In genomic region chr12:12704593-12705230, GRCh38 we compare ENCODE assay signal across 7 cellular contexts. TPM values are rescaled to one million over a fixed set of nuclear protein-coding genes. Genes with fewer than 3 reads are reported as not detected.
A peak's percentile ranks its signal among the peaks of the same experiment; 100 is the strongest.
DNase-seq lines count a peak whose midpoint lies in the region; ATAC-seq and TF ChIP-seq lines count a peak whose summit lies in the region.

No MANE protein-coding gene starts in this region.

- ATAC-seq in GM21390 (IDR thresholded peaks at IDR 0.05; ENCODE audit: unreplicated experiment) = peak; percentile 76
- peak; percentile 69 for ATAC-seq in stimulated activated naive CD8-positive, alpha-beta T cell treated with anti-CD3 and anti-CD28 coated beads, Interleukin-15, amount 100 ng/mL, for 72 hours

- H3K4me1 ChIP-seq in OCI-LY7 (ENCODE audit: insufficient read depth, low read length, poor library complexity, severe bottlenecking) (peaks cover under 1% of the 10 kb centered on the region), breast epithelium (no peaks in the 10 kb centered on the region)

- no peaks in the 10 kb centered on the region for H3K9me3 Mint-ChIP-seq in stimulated activated naive CD8-positive, alpha-beta T cell treated with anti-CD3 and anti-CD28 coated beads, Interleukin-15, amount 100 ng/mL, for 72 hours

- peaks cover 19% of the 10 kb centered on the region for H3K4me1 Mint-ChIP-seq in stimulated activated naive CD8-positive, alpha-beta T cell treated with anti-CD3 and anti-CD28 coated beads, Interleukin-15, amount 100 ng/mL, for 72 hours

- DNase-seq in DMS79 treated with DMSO at 0.1 percent for 48 hours (lab: John Stamatoyannopoulos, UW) (peak; percentile 84), Kasumi-1 (lab: John Stamatoyannopoulos, UW) (peak; percentile 73 to 74), OCI-LY7 (ENCODE audit: low spot score) (peak; percentile 83), breast epithelium (ENCODE audit: low spot score in 2 of 2) (peak in 1 of 2 donors; percentile 67), iris pigment epithelial cell (ENCODE audit: low read depth) (peak; percentile 95)
- peak in 1 of 2 donors; percentile 25 for DNase-seq in stimulated activated naive CD8-positive, alpha-beta T cell treated with anti-CD3 and anti-CD28 coated beads, Interleukin-15, amount 100 ng/mL, for 72 hours

- H4K20me1 ChIP-seq in OCI-LY7 (ENCODE audit: insufficient read depth, low read length) = no peaks in the 10 kb centered on the region

- H3K79me2 ChIP-seq in OCI-LY7 (ENCODE audit: insufficient read depth, low read depth, low read length) = no peaks in the 10 kb centered on the region

- TF ChIP-seq CTCF in OCI-LY7 (conservative IDR thresholded peaks at IDR 0.05; ENCODE audit: low read length) = peak; percentile 94
- peak; percentile 81 to 100 (median 99) for TF ChIP-seq CTCF in breast epithelium (IDR thresholded peaks at IDR 0.05)

- H3K9me2 ChIP-seq in OCI-LY7 (ENCODE audit: insufficient read depth, low read length) = no peaks in the 10 kb centered on the region

- H3K27ac ChIP-seq in OCI-LY7 (ENCODE audit: low read depth, low read length, poor library complexity, severe bottlenecking) (no peak overlapping the region), breast epithelium (no peak overlapping the region)

- no peak overlapping the region for H2AFZ ChIP-seq in OCI-LY7 (ENCODE audit: low read length)

- peak overlapping the region in 1 of 2 donors; percentile 6 for H3K4me3 Mint-ChIP-seq in stimulated activated naive CD8-positive, alpha-beta T cell treated with anti-CD3 and anti-CD28 coated beads, Interleukin-15, amount 100 ng/mL, for 72 hours

- H3K9me3 ChIP-seq in OCI-LY7 (ENCODE audit: low read length) = no peaks in the 10 kb centered on the region
- H3K9me3 ChIP-seq in breast epithelium = no peaks in the 10 kb centered on the region

- no peak for TF ChIP-seq POLR2A in breast epithelium (IDR thresholded peaks at IDR 0.05)

- CTCF ChIA-PET in OCI-LY7 (lab: Charles Lee; ENCODE audit: unreplicated experiment) = no interaction called here

- no peaks in the 10 kb centered on the region for H3K36me3 ChIP-seq in OCI-LY7 (ENCODE audit: insufficient read depth, low read length)
- H3K36me3 ChIP-seq in breast epithelium = no peaks in the 10 kb centered on the region

- no TSS peak for BruUV-seq in OCI-LY7 (replicated peaks; lab: Mats Ljungman, UMichigan)

- no peak overlapping the region for H3K4me2 ChIP-seq in OCI-LY7 (ENCODE audit: low read length)

- POLR2A ChIA-PET in OCI-LY7 (lab: Charles Lee) = no interaction called here

- intact Hi-C loops in OCI-LY7 (cut with micrococcal nuclease; ENCODE audit: unreplicated experiment) = loop anchor here (1.0 to 5.0 kb wide), 5 partner anchors 48 to 667 kb away; partner anchors contain the start of gene DUSP16
- intact Hi-C loops in breast epithelium (cut with DNase I; ENCODE audit: low total_unique reads) = loop anchor here (2.0 to 10.0 kb wide), 2 partner anchors 330 to 438 kb away; partner anchors contain the start of gene LRP6

- no peaks in the 10 kb centered on the region for H3K27me3 Mint-ChIP-seq in stimulated activated naive CD8-positive, alpha-beta T cell treated with anti-CD3 and anti-CD28 coated beads, Interleukin-15, amount 100 ng/mL, for 72 hours

- H3K27me3 ChIP-seq in breast epithelium = no peaks in the 10 kb centered on the region

- H3K4me3 ChIP-seq in OCI-LY7 (ENCODE audit: low read depth, low read length, poor library complexity, severe bottlenecking) (no peak overlapping the region), breast epithelium (no peak overlapping the region)

- peak overlapping the region in 1 of 2 donors; percentile 20 for H3K27ac Mint-ChIP-seq in stimulated activated naive CD8-positive, alpha-beta T cell treated with anti-CD3 and anti-CD28 coated beads, Interleukin-15, amount 100 ng/mL, for 72 hours

RNA-seq across cellular contexts. Expression of gene GPR19, which starts 8.7 kb away (rescaled TPM):
- 13.6 and 17.3 TPM in 2 replicates for total RNA-seq in OCI-LY7 (2014; rRNA removed; shearing (Covaris generic))
- total RNA-seq in OCI-LY7 (2022) (16.9 and 24.2 TPM in 2 replicates), breast epithelium (under 1 TPM in 2 of 3 donors, not detected in 1; 0.33 to 0.59 TPM)

RNA-seq across cellular contexts. Expression of gene CDKN1B, which starts 12.5 kb away (rescaled TPM):
- 59.4 and 65.7 TPM in 2 replicates for total RNA-seq in OCI-LY7 (2014; rRNA removed; shearing (Covaris generic))
- total RNA-seq in OCI-LY7 (2022) (45.3 and 54.7 TPM in 2 replicates), breast epithelium (100 to 1,000 TPM in 1 of 3 donors, 10 to 100 TPM in 2; 45.0 to 113 (median 100.0) TPM)

Comparison
In these comparisons a context has a peak if more than half of its experiments do, and no peak if none do; other contexts are left out.
1. RNA of gene GPR19, which starts 8.7 kb away (total RNA-seq): 13.6 to 24.2 TPM in OCI-LY7; 0.33 to 0.59 TPM in breast epithelium; every median in the first group is over 4 times any median in the second.